In the genomic region with DNA sequence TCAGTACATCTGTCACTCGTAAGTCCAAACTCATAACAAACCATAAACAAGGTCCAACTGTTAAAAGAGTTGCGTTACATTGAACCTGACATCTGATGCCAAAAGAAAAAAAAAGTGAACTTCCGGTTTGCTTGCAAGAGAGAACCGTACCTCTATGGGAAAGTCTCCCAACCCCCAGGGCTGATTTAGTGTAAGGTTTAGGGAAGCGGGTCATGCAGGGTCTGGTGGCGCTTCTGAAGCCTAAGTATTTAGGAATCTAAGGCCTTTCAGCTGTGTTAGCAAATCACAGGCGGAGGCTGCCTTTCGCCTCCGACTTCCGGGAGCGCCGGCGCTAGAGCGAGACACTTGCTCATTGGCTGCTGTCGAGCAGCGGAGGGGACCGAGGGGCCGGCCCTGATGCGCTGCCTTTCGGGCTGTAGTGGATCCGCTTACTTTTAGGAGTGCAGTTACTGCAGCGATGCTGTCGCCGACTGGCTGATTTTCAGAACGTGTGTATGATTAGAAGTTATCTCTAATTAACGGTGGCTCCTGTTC, we compare ENCODE assay signal across 8 cellular contexts. TPM values are rescaled to one million over a fixed set of nuclear protein-coding genes. Genes with fewer than 3 reads are reported as not detected.
A peak's percentile ranks its signal among the peaks of the same experiment; 100 is the strongest.
DNase-seq lines count a peak whose midpoint lies in the region; ATAC-seq, FAIRE-seq and TF ChIP-seq lines count a peak whose summit lies in the region.

No MANE protein-coding gene starts in this region.

- peak overlapping the region; percentile 76 for H3K27ac ChIP-seq in keratinocyte (ENCODE audit: control insufficient read depth, insufficient read depth, low read length)

- peak overlapping the region; percentile 34 to 86 (median 69) for H3K4me3 ChIP-seq in keratinocyte (ENCODE audit: control insufficient read depth in 2 of 3, extremely low read depth in 1 of 3, insufficient read depth in 2 of 3, low read depth in 1 of 3, low read length in 3 of 3)

- peak; percentile 82 for FAIRE-seq in keratinocyte (lab: Jason Lieb, UNC)

- DNase-seq in AG09319 (ENCODE audit: extremely low read depth, low read depth) = peak; percentile 37
- peak; percentile 75 to 92 for DNase-seq in NCI-H446 (lab: John Stamatoyannopoulos, UW)
- peak; percentile 85 for DNase-seq in cerebellar cortex (ENCODE audit: low spot score)
- peak; percentile 7 for DNase-seq in keratinocyte (ENCODE audit: low read depth, low spot score)
- DNase-seq in stimulated activated CD4-positive, alpha-beta T cell treated with anti-CD3 and anti-CD28 coated beads, Interleukin-12 subunit alpha, Interleukin-12 subunit beta, amount 100 ng/mL, for 4 hours = peak; percentile 79

- H4K20me1 ChIP-seq in keratinocyte (ENCODE audit: control insufficient read depth, extremely low read depth, insufficient read depth, low read length) = no peaks in the 10 kb centered on the region

- peak overlapping the region; percentile 96 for H3K4me2 ChIP-seq in keratinocyte (ENCODE audit: control insufficient read depth, extremely low read depth, insufficient read depth, low read depth, low read length)

- H3K27me3 ChIP-seq in keratinocyte (ENCODE audit: control insufficient read depth, extremely low read depth, insufficient read depth, low read length) = no peaks in the 10 kb centered on the region

- no peaks in the 10 kb centered on the region for H3K9me1 ChIP-seq in keratinocyte (ENCODE audit: control insufficient read depth, extremely low read depth, insufficient read depth, low read length)

- peaks cover 9% of the 10 kb centered on the region for H3K4me1 ChIP-seq in keratinocyte (ENCODE audit: control insufficient read depth, extremely low read depth, insufficient read depth, low read length)

- TF ChIP-seq CTCF in AG09319 (IDR thresholded peaks at IDR 0.05; ENCODE audit: low read depth, low read length) (no peak), keratinocyte (optimal IDR thresholded peaks at IDR 0.05 in 1 of 3, IDR thresholded peaks at IDR 0.05 in 1 of 3, conservative IDR thresholded peaks at IDR 0.05 in 1 of 3; ENCODE audit: extremely low read depth in 1 of 3, insufficient read depth in 2 of 3, low read length in 3 of 3) (no peak)

- no peaks in the 10 kb centered on the region for H3K36me3 ChIP-seq in keratinocyte (ENCODE audit: control insufficient read depth in 2 of 2, extremely low read depth in 1 of 2, insufficient read depth in 2 of 2, low read length in 2 of 2)

- no peaks in the 10 kb centered on the region for H3K9me3 ChIP-seq in keratinocyte (ENCODE audit: control insufficient read depth, low read depth, low read length)

- H3K79me2 ChIP-seq in keratinocyte (ENCODE audit: control insufficient read depth, insufficient read depth, low read length) = no peaks in the 10 kb centered on the region

- H3K9ac ChIP-seq in keratinocyte (ENCODE audit: control insufficient read depth, extremely low read depth, insufficient read depth, low read length) = peak overlapping the region; percentile 74

- dilution Hi-C loops in keratinocyte (cut with MboI; ENCODE audit: extremely low pct_ligation_motif_present, low sequenced_read_pairs) = no loop called here

- peak; percentile 100 for ATAC-seq in GM19035 (IDR thresholded peaks at IDR 0.05; ENCODE audit: unreplicated experiment)
- peak; percentile 100 for ATAC-seq in HG03280 (IDR thresholded peaks at IDR 0.05; ENCODE audit: unreplicated experiment)
- ATAC-seq in activated CD4-positive, CD25-positive, alpha-beta regulatory T cell treated with anti-CD3 and anti-CD28 coated beads, Interleukin-2, amount 50 U/mL, for 24 hours = peak; percentile 100

- peak overlapping the region; percentile 100 for H2AFZ ChIP-seq in keratinocyte (ENCODE audit: control insufficient read depth, low read length)

RNA-seq across cellular contexts. Expression of gene GNPDA1, which starts 12.0 kb away (rescaled TPM):
- polyA plus RNA-seq in keratinocyte = 18.0 to 32.6 TPM (median 19.1 TPM) in 3 replicates
- polyA plus RNA-seq in keratinocyte (2011; ENCODE audit: low read depth) = 22.2 TPM
- 31.8 and 35.9 TPM in 2 replicates for polyA plus RNA-seq in keratinocyte (2011; cell fraction: cytosol; rRNA removed)
- polyA plus RNA-seq in keratinocyte (2011; cell fraction: nucleus; rRNA removed) = 27.2 and 41.9 TPM in 2 replicates
- 35.0 and 63.9 TPM in 2 replicates for polyA plus RNA-seq in keratinocyte (2012; ENCODE audit: low replicate concordance)
- 21.7 to 29.5 TPM (median 28.5 TPM) in 3 replicates for polyA minus RNA-seq in keratinocyte
- 12.1 TPM for polyA minus RNA-seq in keratinocyte (2011; cell fraction: cytosol; rRNA and poly(A)+ RNA removed)
- 9.6 and 9.8 TPM in 2 replicates for polyA minus RNA-seq in keratinocyte (2011; cell fraction: nucleus; rRNA and poly(A)+ RNA removed)

RNA-seq across cellular contexts. Expression of gene RNF14, which starts 55.9 kb away (rescaled TPM):
- polyA plus RNA-seq in keratinocyte = 63.6 to 65.8 TPM (median 64.4 TPM) in 3 replicates
- polyA plus RNA-seq in keratinocyte (2011; ENCODE audit: low read depth) = 63.7 TPM
- 53.8 and 87.6 TPM in 2 replicates for polyA plus RNA-seq in keratinocyte (2011; cell fraction: cytosol; rRNA removed)
- 51.5 and 56.7 TPM in 2 replicates for polyA plus RNA-seq in keratinocyte (2011; cell fraction: nucleus; rRNA removed)
- polyA plus RNA-seq in keratinocyte (2012; ENCODE audit: low replicate concordance) = 37.0 and 69.3 TPM in 2 replicates
- 42.9 to 68.3 TPM (median 57.3 TPM) in 3 replicates for polyA minus RNA-seq in keratinocyte
- 44.1 TPM for polyA minus RNA-seq in keratinocyte (2011; cell fraction: cytosol; rRNA and poly(A)+ RNA removed)
- polyA minus RNA-seq in keratinocyte (2011; cell fraction: nucleus; rRNA and poly(A)+ RNA removed) = 12.2 and 50.0 TPM in 2 replicates

Comparison
In these comparisons a context has a peak if more than half of its experiments do, and no peak if none do; other contexts are left out.
1. Peak in every context shown above with its lines: DNase-seq, ATAC-seq, H3K4me3 ChIP-seq and H3K27ac ChIP-seq.
2. DNase-seq: peak in every context shown above with its lines; median percentile 85 in cerebellar cortex; 84 in NCI-H446; 79 in stimulated activated CD4-positive, alpha-beta T cell treated with anti-CD3 and anti-CD28 coated beads, Interleukin-12 subunit alpha, Interleukin-12 subunit beta, amount 100 ng/mL, for 4 hours; 37 in AG09319; 7 in keratinocyte.